10 cellular contexts compared by ENCODE assay signal in the genomic region with DNA sequence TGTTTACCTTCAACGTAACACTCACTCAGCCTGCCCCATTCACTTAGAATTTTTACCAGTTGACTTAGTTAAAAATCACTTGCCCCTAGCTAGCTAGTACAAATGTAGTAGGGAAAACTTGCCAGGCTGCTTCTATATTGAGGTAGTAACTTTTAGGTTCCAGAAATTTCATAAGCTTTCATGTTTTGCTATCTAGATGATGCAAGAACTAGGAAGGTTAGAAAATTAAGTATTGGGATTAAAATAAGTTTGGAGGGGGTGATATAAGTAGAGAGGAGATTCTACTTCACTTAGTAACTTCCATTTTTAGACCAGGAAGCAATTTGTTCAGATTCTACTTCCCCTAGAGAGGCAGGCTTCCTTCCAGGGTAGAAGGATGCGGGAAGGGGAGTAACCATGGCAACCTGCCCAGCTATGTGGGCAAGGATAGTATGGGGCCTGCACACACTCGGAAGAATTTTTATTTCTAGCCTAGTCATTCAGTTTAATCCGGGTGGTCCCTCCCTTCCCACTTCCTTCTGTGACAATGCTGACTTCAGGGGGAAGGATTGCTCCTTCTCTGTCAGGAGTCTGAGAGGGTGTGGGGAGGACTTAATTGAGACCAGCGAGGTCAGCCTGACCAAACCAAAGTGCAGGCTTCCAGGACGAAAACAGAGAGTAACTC. TPM values are rescaled to one million over a fixed set of nuclear protein-coding genes. Genes with fewer than 3 reads are reported as not detected.
DNase-seq lines count a peak whose midpoint lies in the region; ATAC-seq and TF ChIP-seq lines count a peak whose summit lies in the region.
"Had no signal": no experiment of that assay in that cellular context is flagged by ENCODE, and none has a peak within 500 bp of the region (broad histone marks: within the 10 kb centered on the region; RNA-seq: fewer than 3 reads in every experiment).

No MANE protein-coding gene starts in this region.

- peak; percentile 4 for ATAC-seq in IMR-90 (ENCODE audit: low read depth)
- ATAC-seq in HG03280 (IDR thresholded peaks at IDR 0.05; ENCODE audit: unreplicated experiment), result no peak

- no TSS peak for BruUV-seq in IMR-90 (replicated peaks; lab: Mats Ljungman, UMichigan)

- TF ChIP-seq CTCF in IMR-90 (conservative IDR thresholded peaks at IDR 0.05; ENCODE audit: low read depth, low read length) (no peak), lower leg skin (IDR thresholded peaks at IDR 0.05) (no peak), thyroid gland (IDR thresholded peaks at IDR 0.05) (no peak)

- POLR2A ChIA-PET in IMR-90 (lab: Charles Lee; ENCODE audit: unreplicated experiment), result interaction anchor here (1.1 to 1.3 kb wide), 2 partner anchors 10 to 126 kb away, joined by 3 read pairs; no protein-coding TSS in a partner anchor

- H3K9me1 ChIP-seq in IMR-90 (ENCODE audit: insufficient read depth, low read length), result peaks cover 15% of the 10 kb centered on the region

- no peak overlapping the region for H3K56ac ChIP-seq in IMR-90 (ENCODE audit: extremely low read depth, insufficient read depth, low read length)

- peak overlapping the region; percentile 13 to 51; a peak in 2 of 4 replicates for H4K8ac ChIP-seq in IMR-90 (ENCODE audit: low read depth in 2 of 2, low read length in 2 of 2)

- DNase-seq in IMR-90, result peak; percentile 71
- peak; percentile 70 for DNase-seq in dedifferentiated amniotic fluid mesenchymal stem cell (ENCODE audit: extremely low spot score)
- DNase-seq in lower leg skin (ENCODE audit: low spot score in 2 of 2), result peak; percentile 77 to 95
- DNase-seq in thyroid gland, result peak; percentile 27 to 44
- DNase-seq in NCI-H2029 treated with DMSO at 0.1 percent for 48 hours (lab: John Stamatoyannopoulos, UW), result no peak
- DNase-seq in mesenteric fat pad (ENCODE audit: low spot score), result no peak
- no peak for DNase-seq in foreskin melanocyte
- DNase-seq: activated CD4-positive, alpha-beta T cell treated with anti-CD3 and anti-CD28 coated beads, Interleukin-2, amount 50 U/mL, for 48 hours; NCI-H1417 had no signal

- H4K5ac ChIP-seq in IMR-90 (ENCODE audit: low read depth, low read length), result no peak overlapping the region

- peak overlapping the region; percentile 58 for H3K18ac ChIP-seq in IMR-90 (ENCODE audit: low read depth, low read length)

- TF ChIP-seq POLR2A in IMR-90 (IDR thresholded peaks at IDR 0.05; ENCODE audit: low read depth, low read length), result no peak
- TF ChIP-seq POLR2A in lower leg skin (IDR thresholded peaks at IDR 0.05), result no peak
- TF ChIP-seq POLR2A in thyroid gland (IDR thresholded peaks at IDR 0.05), result no peak

- peaks cover 70% of the 10 kb centered on the region for H4K20me1 ChIP-seq in IMR-90 (ENCODE audit: insufficient read depth, low read length)

- H3K4ac ChIP-seq in IMR-90 (ENCODE audit: low read depth, low read length), result peak overlapping the region; percentile 3; the same call in 1 of the 2 replicates

- H2BK5ac ChIP-seq in IMR-90 (ENCODE audit: low read depth, low read length, poor library complexity, severe bottlenecking), result peak overlapping the region; percentile 80

- no peaks in the 10 kb centered on the region for H3K9me3 ChIP-seq in IMR-90 (ENCODE audit: control insufficient read depth, insufficient read depth, low read length)
- H3K9me3 ChIP-seq in thyroid gland, result no peaks in the 10 kb centered on the region

- H3K4me1 ChIP-seq in IMR-90 (ENCODE audit: control insufficient read depth, insufficient read depth, low read length) (peaks cover 18% of the 10 kb centered on the region), thyroid gland (peaks cover 5 to 6% of the 10 kb centered on the region in 2 donors)

- intact Hi-C loops in IMR-90 (cut with micrococcal nuclease) (loop anchor here (5.0 kb wide), 2 partner anchors 147 to 1412 kb away; no protein-coding TSS in a partner anchor), lower leg skin (cut with DNase I; ENCODE audit: low total_unique reads) (no loop called here), thyroid gland (cut with DNase I) (no loop called here)

- peak overlapping the region; percentile 40 for H3K9ac ChIP-seq in IMR-90 (ENCODE audit: low read depth, low read length)

- CTCF ChIA-PET in IMR-90 (lab: Yijun Ruan, JAX), result no interaction called here

- no peak overlapping the region for H2BK20ac ChIP-seq in IMR-90 (ENCODE audit: low read depth, low read length)

- H2AK9ac ChIP-seq in IMR-90 (replicated peaks; ENCODE audit: low read depth, low read length, poor library complexity), result no peak overlapping the region

- peaks cover 2 to 69% of the 10 kb centered on the region in 2 experiments for H3K79me1 ChIP-seq in IMR-90 (ENCODE audit: low read depth in 1 of 2, low read length in 2 of 2)

- H2BK120ac ChIP-seq in IMR-90 (ENCODE audit: low read depth, low read length), result peak overlapping the region; percentile 5; the same call in 1 of the 2 replicates

- peak overlapping the region; percentile 0 for H2AFZ ChIP-seq in IMR-90 (replicated peaks; ENCODE audit: low read length, poor library complexity)

- H2AK5ac ChIP-seq in IMR-90 (ENCODE audit: low read depth, low read length), result peak overlapping the region; percentile 63; the same call in 1 of the 2 replicates

- H3K27ac ChIP-seq in IMR-90 (ENCODE audit: insufficient read depth, low read length), result peak overlapping the region; percentile 79; the same call in 1 of the 2 replicates
- H3K27ac ChIP-seq in thyroid gland, result peak overlapping the region; percentile 43 to 75 (median 72)

- WGBS in IMR-90 (ENCODE audit: extremely low coverage in 2 of 2, insufficient read length in 1 of 2), 2 experiments, result 0% methylated on average over 1 of the region's 6 CpGs; no CpG with 5 or more reads in 1 of the 2 experiments
- WGBS in lower leg skin, 2 donors, result 34 to 41% methylated on average over 6 of the region's 6 CpGs
- 61 to 70% methylated on average over 6 of the region's 6 CpGs for WGBS in thyroid gland, 2 donors

- in situ Hi-C loops in IMR-90 (cut with MboI; ENCODE audit: low sequenced_read_pairs), result no loop called here

- dilution Hi-C loops in IMR-90 (cut with HindIII; ENCODE audit: low sequenced_read_pairs, unreplicated experiment), result no loop called here

- H2BK15ac ChIP-seq in IMR-90 (ENCODE audit: low read depth, low read length), result peak overlapping the region; percentile 35; the same call in 1 of the 3 replicates

- peak overlapping the region; percentile 28 for H3K23ac ChIP-seq in IMR-90 (ENCODE audit: low read depth, low read length)

- H4K91ac ChIP-seq in IMR-90 (ENCODE audit: insufficient read depth, low read depth, low read length), result 0 out of 2 replicates have a peak overlapping the region, but pooled peaks have one; percentile 9

- H3K14ac ChIP-seq in IMR-90 (replicated peaks; ENCODE audit: low read depth, low read length), result peak overlapping the region; percentile 8; the same call in 1 of the 2 replicates

- H3K4me2 ChIP-seq in IMR-90 (ENCODE audit: low read depth, low read length), result peak overlapping the region; percentile 87

- H3K27me3 ChIP-seq in IMR-90 (ENCODE audit: control insufficient read depth, insufficient read depth, low read length) (no peaks in the 10 kb centered on the region), thyroid gland (no peaks in the 10 kb centered on the region)

- H3K4me3 ChIP-seq in IMR-90 (ENCODE audit: insufficient read depth, low read depth, low read length), result peak overlapping the region; percentile 12; the same call in 1 of the 2 replicates
- no peak overlapping the region for H3K4me3 ChIP-seq in lower leg skin (ENCODE audit: low read depth, poor library complexity, severe bottlenecking)
- H3K4me3 ChIP-seq in thyroid gland (replicated peaks in 1 of 3), result no peak overlapping the region

- no peak for TF ChIP-seq RAD21 in IMR-90 (IDR thresholded peaks at IDR 0.05; ENCODE audit: low read length)

- peaks cover 15% of the 10 kb centered on the region for H3K36me3 ChIP-seq in IMR-90 (ENCODE audit: control insufficient read depth, insufficient read depth, low read length)
- no peaks in the 10 kb centered on the region for H3K36me3 ChIP-seq in thyroid gland

TF ChIP-seq in IMR-90, 13 proteins besides CTCF, POLR2A, EP300 and RAD21:
- TF ChIP-seq MAZ (IDR thresholded peaks at IDR 0.05; ENCODE audit: borderline replicate concordance, low read depth, low read length), result no peak
- TF ChIP-seq NFE2L2 (IDR thresholded peaks at IDR 0.05; ENCODE audit: low read depth, low read length), result peak; percentile 68; the same call in 1 of the 2 replicates
- no peak for TF ChIP-seq CHD1 (IDR thresholded peaks at IDR 0.05; ENCODE audit: low read depth, low read length)
- peak; percentile 41 for TF ChIP-seq MAFK (IDR thresholded peaks at IDR 0.05; ENCODE audit: low read depth, low read length)
- peak; percentile 67 for TF ChIP-seq CEBPB (IDR thresholded peaks at IDR 0.05; ENCODE audit: low read depth, low read length)

RNA-seq across cellular contexts. Expression of gene DAB2, which starts 4.2 kb away (rescaled TPM):
- total RNA-seq in IMR-90 (2012; rRNA removed), result 50.0 and 97.2 TPM in 2 replicates
- polyA plus RNA-seq in IMR-90 (2012; rRNA removed), result 95.9 and 101 TPM in 2 replicates
- polyA plus RNA-seq in IMR-90 (2012; cell fraction: cytosol; rRNA removed), result 40.6 and 65.1 TPM in 2 replicates
- 76.6 and 217 TPM in 2 replicates for polyA plus RNA-seq in IMR-90 (2012; cell fraction: nucleus; rRNA removed; ENCODE audit: low replicate concordance)
- total RNA-seq in lower leg skin, result 10 to 100 TPM; 13.6 to 25.7 (median 19.2) TPM
- 10 to 100 TPM; 22.9 to 57.4 (median 54.6) TPM for total RNA-seq in thyroid gland
- total RNA-seq in mesenteric fat pad, result 221 TPM

RNA-seq across cellular contexts. Expression of gene C9, which starts 56.3 kb away (rescaled TPM):
- total RNA-seq in IMR-90 (2012; rRNA removed), result not detected in 2 replicates
- polyA plus RNA-seq in IMR-90 (2012; rRNA removed), result not detected in 2 replicates
- not detected in 2 replicates for polyA plus RNA-seq in IMR-90 (2012; cell fraction: cytosol; rRNA removed)
- polyA plus RNA-seq in IMR-90 (2012; cell fraction: nucleus; rRNA removed; ENCODE audit: low replicate concordance), result 0.15 TPM in 1 of 2 replicates, not detected in the other
- not detected for total RNA-seq in lower leg skin
- not detected for total RNA-seq in thyroid gland
- total RNA-seq in mesenteric fat pad, result not detected

Comparison
In these comparisons a context has a peak if more than half of its experiments do, and no peak if none do; other contexts are left out.
1. DNase-seq: peak in IMR-90 (single experiment), dedifferentiated amniotic fluid mesenchymal stem cell (single experiment), lower leg skin (2 of 2) and thyroid gland (2 of 2); none in NCI-H2029 treated with DMSO at 0.1 percent for 48 hours (single experiment), mesenteric fat pad (single experiment) and foreskin melanocyte (single experiment).